Comparison of ENCODE assay signal across 11 cellular contexts in the genomic region with DNA sequence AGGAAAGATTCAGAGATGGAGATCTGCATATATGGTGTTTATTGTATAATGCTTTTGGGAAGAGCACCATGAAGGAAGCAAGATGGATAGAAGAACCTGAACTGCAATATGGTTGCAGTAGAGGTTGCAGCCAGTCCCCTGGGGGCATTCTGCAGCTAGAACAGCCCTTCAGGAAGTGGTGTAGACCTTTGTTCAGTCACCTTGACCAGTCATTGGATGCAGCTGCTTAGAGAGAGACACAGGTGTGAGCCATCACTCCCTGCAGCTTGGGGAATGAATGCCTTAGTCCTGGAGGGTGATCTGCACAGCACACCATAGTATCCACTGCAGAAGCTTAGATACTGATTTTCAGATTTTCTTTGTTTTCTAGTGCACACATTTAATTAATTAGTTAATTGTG. TPM values are rescaled to one million over a fixed set of nuclear protein-coding genes. Genes with fewer than 3 reads are reported as not detected.
DNase-seq lines count a peak whose midpoint lies in the region; ATAC-seq and TF ChIP-seq lines count a peak whose summit lies in the region.
"Had no signal": no experiment of that assay in that cellular context is flagged by ENCODE, and none has a peak within 500 bp of the region (broad histone marks: within the 10 kb centered on the region; RNA-seq: fewer than 3 reads in every experiment).

No MANE protein-coding gene starts in this region.

- peak overlapping the region; percentile 19 for H3K27ac Mint-ChIP-seq in chondrocyte (ENCODE audit: unreplicated experiment)

- H3K27ac ChIP-seq in caudate nucleus (ENCODE audit: low read depth, low read length): no peak overlapping the region
- H3K27ac ChIP-seq: VCaP had no signal

- H3K9me3 Mint-ChIP-seq in chondrocyte (ENCODE audit: low read depth): no peaks in the 10 kb centered on the region
- H3K9me3 Mint-ChIP-seq: type B pancreatic cell had no signal

- H3K36me3 Mint-ChIP-seq in chondrocyte (ENCODE audit: low read depth): no peaks in the 10 kb centered on the region

- DNase-seq in chondrocyte (ENCODE audit: low spot score): no peak
- DNase-seq in T-helper 9 cell: no peak
- DNase-seq in caudate nucleus (lab: John Stamatoyannopoulos, UW): no peak
- DNase-seq in NCI-H524 (lab: John Stamatoyannopoulos, UW): no peak
- no peak for DNase-seq in foreskin fibroblast
- DNase-seq: NCI-H446 treated with DMSO at 0.1 percent for 48 hours had no signal

- ATAC-seq in GM18505 (IDR thresholded peaks at IDR 0.05; ENCODE audit: unreplicated experiment) (peak; percentile 80), GM21381 (IDR thresholded peaks at IDR 0.05; ENCODE audit: unreplicated experiment) (peak; percentile 49), HG03175 (IDR thresholded peaks at IDR 0.05; ENCODE audit: unreplicated experiment) (peak; percentile 78)

- H3K4me3 Mint-ChIP-seq in chondrocyte (ENCODE audit: unreplicated experiment): no peak overlapping the region
- H3K4me3 Mint-ChIP-seq: type B pancreatic cell had no signal

- no peaks in the 10 kb centered on the region for H3K27me3 Mint-ChIP-seq in chondrocyte (ENCODE audit: low read depth)
- H3K27me3 Mint-ChIP-seq: type B pancreatic cell had no signal

- TF ChIP-seq POLR2A in GM18505 (IDR thresholded peaks at IDR 0.05; ENCODE audit: borderline replicate concordance, extremely low read depth, insufficient read depth, insufficient read length): no peak

- TF ChIP-seq CTCF in chondrocyte (IDR thresholded peaks at IDR 0.05) (no peak), foreskin fibroblast (IDR thresholded peaks at IDR 0.05; ENCODE audit: low read depth, low read length) (no peak)

- peaks cover 62% of the 10 kb centered on the region for H3K4me1 Mint-ChIP-seq in chondrocyte (ENCODE audit: low read depth)

- H3K4me3 ChIP-seq in foreskin fibroblast (ENCODE audit: low read depth in 1 of 2, low read length in 2 of 2): no peak overlapping the region

RNA-seq across cellular contexts. Expression of a gene that starts 42.3 kb away (rescaled TPM):
- total RNA-seq in chondrocyte: 58.3 to 73.0 TPM (median 62.7 TPM) in 3 replicates
